In genomic region chr1:229197225-229197677, GRCh38 we compare ENCODE assay signal across 1 cellular context.
TF ChIP-seq lines count a peak whose summit lies in the region.

No MANE protein-coding gene starts in this region.

TF ChIP-seq in H1, 55 proteins besides CTCF, POLR2A, EP300 and RAD21 (continued from another document):
- TF ChIP-seq CHD7 (IDR thresholded peaks at IDR 0.05; ENCODE audit: insufficient replicate concordance, low read length) (no peak), SAP30 (IDR thresholded peaks at IDR 0.05; ENCODE audit: insufficient read depth, insufficient replicate concordance, low read length) (no peak), SUZ12 (IDR thresholded peaks at IDR 0.05; ENCODE audit: low read length) (no peak), CHD2 (IDR thresholded peaks at IDR 0.05; ENCODE audit: low read length) (no peak), RNF2 (IDR thresholded peaks at IDR 0.05; ENCODE audit: borderline replicate concordance, low read depth, low read length, missing control alignments, poor library complexity, severe bottlenecking) (no peak), TCF12 (IDR thresholded peaks at IDR 0.05; ENCODE audit: low read depth, low read length) (no peak), SP4 (IDR thresholded peaks at IDR 0.05; ENCODE audit: low read length) (no peak), ATF2 (IDR thresholded peaks at IDR 0.05; ENCODE audit: low read length) (no peak), CBX8 (IDR thresholded peaks at IDR 0.05; ENCODE audit: borderline replicate concordance, low read depth, low read length) (no peak), CBX5 (IDR thresholded peaks at IDR 0.05; ENCODE audit: low read depth, low read length) (no peak), ATF3 (IDR thresholded peaks at IDR 0.05; ENCODE audit: insufficient read depth, low read depth, low read length) (no peak), ASH2L (IDR thresholded peaks at IDR 0.05; ENCODE audit: low read length) (no peak), CEBPB (IDR thresholded peaks at IDR 0.05; ENCODE audit: low read depth, low read length) (no peak)
